18 cellular contexts compared by ENCODE assay signal in the genomic region with DNA sequence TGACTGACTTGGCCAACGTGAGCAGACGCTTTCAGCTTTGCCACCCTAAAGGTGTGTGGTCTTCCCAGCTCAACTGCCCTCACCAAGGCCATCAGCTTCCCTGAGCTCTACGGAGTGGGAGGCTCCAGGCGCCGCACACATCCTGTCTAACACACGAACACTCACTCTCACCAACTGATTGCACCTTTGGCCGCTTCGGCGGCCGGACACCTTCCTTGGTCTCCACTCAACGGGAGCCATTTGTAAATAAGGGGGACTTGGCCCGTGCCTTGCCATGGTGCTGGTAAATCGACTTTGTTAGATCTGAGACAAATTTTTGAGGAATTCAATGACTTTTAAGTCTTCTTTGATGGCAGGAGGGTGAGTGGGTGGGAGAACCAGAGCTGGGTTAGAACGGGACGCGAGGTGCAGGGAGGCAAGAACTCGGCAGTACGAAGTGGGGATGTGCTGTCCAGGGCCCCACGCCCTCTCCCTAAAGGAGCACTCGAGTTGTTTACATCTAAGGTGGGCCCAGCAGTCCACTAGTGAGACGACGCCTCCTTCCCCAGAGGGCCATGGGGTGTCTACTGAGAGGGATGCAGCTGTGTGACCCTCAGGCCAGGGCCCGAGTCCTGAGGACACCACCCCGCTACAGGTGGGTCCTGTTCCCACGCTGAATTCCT. TPM values are rescaled to one million over a fixed set of nuclear protein-coding genes. Genes with fewer than 3 reads are reported as not detected.
DNase-seq lines count a peak whose midpoint lies in the region; ATAC-seq and TF ChIP-seq lines count a peak whose summit lies in the region.
"Had no signal": no experiment of that assay in that cellular context is flagged by ENCODE, and none has a peak within 500 bp of the region (broad histone marks: within the 10 kb centered on the region; RNA-seq: fewer than 3 reads in every experiment).

No MANE protein-coding gene starts in this region.

- peak overlapping the region in 1 of 4 donors; percentile 60 for H3K27ac ChIP-seq in Peyer's patch
- H3K27ac ChIP-seq in transverse colon: peak overlapping the region; percentile 76 to 85 (median 82)
- H3K27ac ChIP-seq: brain microvascular endothelial cell had no signal

- TF ChIP-seq POLR2A in Peyer's patch (IDR thresholded peaks at IDR 0.05) (no peak), transverse colon (IDR thresholded peaks at IDR 0.05) (no peak)

- peaks cover 0 to 2% of the 10 kb centered on the region in 2 donors for H3K4me1 Mint-ChIP-seq in effector memory CD8-positive, alpha-beta T cell (ENCODE audit: low read depth in 2 of 2)
- H3K4me1 Mint-ChIP-seq: activated naive CD8-positive, alpha-beta T cell treated with anti-CD3 and anti-CD28 coated beads, Interleukin-2, amount 50 U/mL, for 24 hours; CD8-positive, alpha-beta memory T cell had no signal

- TF ChIP-seq CTCF in Peyer's patch (IDR thresholded peaks at IDR 0.05) (no peak), transverse colon (IDR thresholded peaks at IDR 0.05) (no peak)

- in situ Hi-C loops in transverse colon (cut with MboI; ENCODE audit: low pct_ligation_motif_present in 1 of 4, low pct_unique_long_range_greater_than_20kb in 1 of 4, low sequenced_read_pairs in 3 of 4): loop anchor here in 1 of 4 donors (10.0 kb wide), 1 partner anchor 155 kb away; no protein-coding TSS in a partner anchor

- peaks cover 38% of the 10 kb centered on the region for H3K36me3 Mint-ChIP-seq in effector memory CD8-positive, alpha-beta T cell (ENCODE audit: insufficient read depth)

- peak overlapping the region; percentile 78 for H3K9ac ChIP-seq in mucosa of stomach (ENCODE audit: low read length)

- H3K36me3 ChIP-seq in Peyer's patch (no peaks in the 10 kb centered on the region), mucosa of stomach (ENCODE audit: control insufficient read depth, insufficient read depth, low read length) (no peaks in the 10 kb centered on the region), transverse colon (no peaks in the 10 kb centered on the region)

- H3K9me3 Mint-ChIP-seq in effector memory CD8-positive, alpha-beta T cell: no peaks in the 10 kb centered on the region
- H3K9me3 Mint-ChIP-seq: activated CD4-positive, alpha-beta memory T cell treated with anti-CD3 and anti-CD28 coated beads for 36 hours; activated naive CD8-positive, alpha-beta T cell treated with anti-CD3 and anti-CD28 coated beads, Interleukin-2, amount 50 U/mL, for 24 hours had no signal

- TF ChIP-seq EP300 in transverse colon (IDR thresholded peaks at IDR 0.05; ENCODE audit: low read depth): no peak

- H3K4me1 ChIP-seq in Peyer's patch (no peaks in the 10 kb centered on the region), mucosa of stomach (ENCODE audit: control insufficient read depth, insufficient read depth, low read length) (peaks cover 45% of the 10 kb centered on the region), transverse colon (peaks cover 17 to 22% (median 20%) of the 10 kb centered on the region in 4 donors)

- H3K27ac Mint-ChIP-seq in effector memory CD8-positive, alpha-beta T cell: peak overlapping the region; percentile 10 to 27
- H3K27ac Mint-ChIP-seq: activated CD4-positive, alpha-beta memory T cell treated with anti-CD3 and anti-CD28 coated beads for 36 hours; activated naive CD8-positive, alpha-beta T cell treated with anti-CD3 and anti-CD28 coated beads, Interleukin-2, amount 50 U/mL, for 24 hours had no signal

- no peak for ATAC-seq in effector memory CD8-positive, alpha-beta T cell (replicated peaks)
- no peak for ATAC-seq in GM21381 (IDR thresholded peaks at IDR 0.05; ENCODE audit: unreplicated experiment)
- ATAC-seq: activated naive CD8-positive, alpha-beta T cell treated with anti-CD3 and anti-CD28 coated beads, Interleukin-2, amount 50 U/mL, for 24 hours; K562 had no signal

- intact Hi-C loops in transverse colon (cut with DNase I; ENCODE audit: low total_unique reads): no loop called here

- H3K4me3 ChIP-seq in Peyer's patch: no peak overlapping the region
- peak overlapping the region; percentile 16 for H3K4me3 ChIP-seq in mucosa of stomach (ENCODE audit: low read length)
- no peak overlapping the region for H3K4me3 ChIP-seq in transverse colon
- H3K4me3 ChIP-seq: K562 had no signal

- DNase-seq in Peyer's patch (peak in 2 of 3 donors; percentile 31 to 43), transverse colon (no peak), iPS-NIHi11 (ENCODE audit: low spot score) (no peak)
- DNase-seq in effector memory CD8-positive, alpha-beta T cell: no peak
- DNase-seq in stimulated activated CD4-positive, alpha-beta T cell treated with anti-CD3 and anti-CD28 coated beads, Interleukin-12 subunit alpha, Interleukin-12 subunit beta, amount 100 ng/mL, for 4 hours: no peak
- DNase-seq: activated CD4-positive, alpha-beta memory T cell treated with anti-CD3 and anti-CD28 coated beads for 36 hours; activated naive CD8-positive, alpha-beta T cell treated with anti-CD3 and anti-CD28 coated beads, Interleukin-2, amount 50 U/mL, for 24 hours; brain microvascular endothelial cell; NCI-H146; NCI-H2171; NCI-H526 treated with DMSO at 0.1 percent for 48 hours; nucleus accumbens; retina; substantia nigra had no signal

- no peak overlapping the region for H3K4me3 Mint-ChIP-seq in effector memory CD8-positive, alpha-beta T cell
- H3K4me3 Mint-ChIP-seq: activated CD4-positive, alpha-beta memory T cell treated with anti-CD3 and anti-CD28 coated beads for 36 hours; activated naive CD8-positive, alpha-beta T cell treated with anti-CD3 and anti-CD28 coated beads, Interleukin-2, amount 50 U/mL, for 24 hours had no signal

- no peaks in the 10 kb centered on the region for H3K9me3 ChIP-seq in Peyer's patch
- no peaks in the 10 kb centered on the region for H3K9me3 ChIP-seq in mucosa of stomach (ENCODE audit: control insufficient read depth, low read length)
- H3K9me3 ChIP-seq in transverse colon: no peaks in the 10 kb centered on the region

- H3K27me3 Mint-ChIP-seq in effector memory CD8-positive, alpha-beta T cell: no peaks in the 10 kb centered on the region
- H3K27me3 Mint-ChIP-seq: activated CD4-positive, alpha-beta memory T cell treated with anti-CD3 and anti-CD28 coated beads for 36 hours; activated naive CD8-positive, alpha-beta T cell treated with anti-CD3 and anti-CD28 coated beads, Interleukin-2, amount 50 U/mL, for 24 hours had no signal

- WGBS in transverse colon (ENCODE audit: low coverage in 1 of 2), 2 donors: 92 to 96% methylated on average over 5 to 25 of the region's 25 CpGs

- H3K27me3 ChIP-seq in Peyer's patch (no peaks in the 10 kb centered on the region), mucosa of stomach (ENCODE audit: control insufficient read depth, insufficient read depth, low read length) (no peaks in the 10 kb centered on the region), transverse colon (no peaks in the 10 kb centered on the region)
- H3K27me3 ChIP-seq: brain microvascular endothelial cell had no signal

RNA-seq across cellular contexts. Expression of a gene that starts 4.4 kb away (rescaled TPM):
- total RNA-seq in Peyer's patch (under 1 TPM in 2 of 4 donors, not detected in 2; 0.35 to 0.83 TPM), transverse colon (10 to 100 TPM in 1 of 4 donors, 1 to 10 TPM in 1, under 1 TPM in 1, not detected in 1; 0.41 to 77.4 (median 1.1) TPM)

Comparison
In these comparisons a context has a peak if more than half of its experiments do, and no peak if none do; other contexts are left out.
1. DNase-seq: peak in Peyer's patch (2 of 3); none in effector memory CD8-positive, alpha-beta T cell (0 of 3), transverse colon (single experiment), stimulated activated CD4-positive, alpha-beta T cell treated with anti-CD3 and anti-CD28 coated beads, Interleukin-12 subunit alpha, Interleukin-12 subunit beta, amount 100 ng/mL, for 4 hours (single experiment) and iPS-NIHi11 (single experiment).